ENCODE assay signal across 8 cellular contexts in genomic region chr15:80160570-80161156, GRCh38. TPM values are rescaled to one million over a fixed set of nuclear protein-coding genes. Genes with fewer than 3 reads are reported as not detected.
DNase-seq lines count a peak whose midpoint lies in the region; ATAC-seq, FAIRE-seq and TF ChIP-seq lines count a peak whose summit lies in the region.

No MANE protein-coding gene starts in this region.

- H3K27ac Mint-ChIP-seq in activated CD8-positive, alpha-beta memory T cell treated with anti-CD3 and anti-CD28 coated beads, Interleukin-2, amount 10 ng/mL, durations not matched to agents 7 days and 5 days, result peak overlapping the region; percentile 94

- intact Hi-C loops in colonic mucosa (cut with DNase I) (no loop called here), vagina (cut with DNase I) (no loop called here)

- peak overlapping the region; percentile 99 for H2BK12ac ChIP-seq in mesenchymal stem cell (ENCODE audit: low read length in 2 of 2)

- DNase-seq in activated CD8-positive, alpha-beta memory T cell treated with anti-CD3 and anti-CD28 coated beads, Interleukin-2, amount 10 ng/mL, durations not matched to agents 7 days and 5 days, result peak; percentile 86
- DNase-seq in activated CD8-positive, alpha-beta memory T cell treated with anti-CD3 and anti-CD28 coated beads, Interleukin-2, amount 50 U/mL, for 4 hours, result no peak
- DNase-seq in RCC 7860 (ENCODE audit: low spot score) (peak; percentile 95), colonic mucosa (peak; percentile 45), mesenchymal stem cell (peak; percentile 96), vagina (ENCODE audit: extremely low spot score in 2 of 2) (no peak)
- DNase-seq in activated CD8-positive, alpha-beta memory T cell treated with anti-CD3 and anti-CD28 coated beads for 24 hours, result no peak

- WGBS in mesenchymal stem cell, result 31% methylated on average over 5 of the region's 7 CpGs

- H3K4me1 Mint-ChIP-seq in activated CD8-positive, alpha-beta memory T cell treated with anti-CD3 and anti-CD28 coated beads, Interleukin-2, amount 10 ng/mL, durations not matched to agents 7 days and 5 days, result peaks cover 35% of the 10 kb centered on the region

- H3K36me3 Mint-ChIP-seq in activated CD8-positive, alpha-beta memory T cell treated with anti-CD3 and anti-CD28 coated beads, Interleukin-2, amount 10 ng/mL, durations not matched to agents 7 days and 5 days, result peaks cover 54% of the 10 kb centered on the region

- H3K27me3 Mint-ChIP-seq in activated CD8-positive, alpha-beta memory T cell treated with anti-CD3 and anti-CD28 coated beads, Interleukin-2, amount 10 ng/mL, durations not matched to agents 7 days and 5 days, result no peaks in the 10 kb centered on the region

- no peaks in the 10 kb centered on the region for H3K27me3 ChIP-seq in colonic mucosa
- H3K27me3 ChIP-seq in mesenchymal stem cell (ENCODE audit: control insufficient read depth in 1 of 2, insufficient read depth in 1 of 2, low read length in 2 of 2), result no peaks in the 10 kb centered on the region
- no peaks in the 10 kb centered on the region for H3K27me3 ChIP-seq in vagina

- peak overlapping the region in 1 of 2 experiments; percentile 76 for H3K23ac ChIP-seq in mesenchymal stem cell (ENCODE audit: low read length in 2 of 2)

- CTCF ChIA-PET in activated CD8-positive, alpha-beta memory T cell treated with anti-CD3 and anti-CD28 coated beads, Interleukin-2, amount 10 ng/mL, durations not matched to agents 7 days and 5 days (lab: Charles Lee), result interaction anchor here (0.6 to 1.9 kb wide), 5 partner anchors 9 to 1300 kb away, joined by 3 to 23 read pairs (median 3); no protein-coding TSS in a partner anchor

- H4K91ac ChIP-seq in mesenchymal stem cell (ENCODE audit: low read length), result peak overlapping the region; percentile 94

- no peak overlapping the region for H3K4me3 Mint-ChIP-seq in activated CD8-positive, alpha-beta memory T cell treated with anti-CD3 and anti-CD28 coated beads, Interleukin-2, amount 10 ng/mL, durations not matched to agents 7 days and 5 days

- peak overlapping the region; percentile 89 to 100 for H3K18ac ChIP-seq in mesenchymal stem cell (ENCODE audit: low read depth in 1 of 2, low read length in 2 of 2)

- H3K79me1 ChIP-seq in mesenchymal stem cell (replicated peaks; ENCODE audit: low read length, poor library complexity, severe bottlenecking), result peaks cover 17% of the 10 kb centered on the region

- H2BK15ac ChIP-seq in mesenchymal stem cell (ENCODE audit: low read depth, poor library complexity, severe bottlenecking), result peak overlapping the region; percentile 90

- H3K9ac ChIP-seq in colonic mucosa (ENCODE audit: low read depth in 2 of 2, low read length in 2 of 2), result no peak overlapping the region
- H3K9ac ChIP-seq in mesenchymal stem cell (ENCODE audit: low read length), result peak overlapping the region; percentile 45

- peak; percentile 89 for FAIRE-seq in RCC 7860 (lab: Jason Lieb, UNC)

- H3K36me3 ChIP-seq in colonic mucosa, result no peaks in the 10 kb centered on the region
- H3K36me3 ChIP-seq in mesenchymal stem cell (ENCODE audit: control insufficient read depth in 1 of 2, insufficient read depth in 2 of 2, low read depth in 1 of 2, low read length in 2 of 2), result peaks cover 38 to 52% of the 10 kb centered on the region in 2 experiments
- peaks cover 0 to 16% of the 10 kb centered on the region in 2 donors for H3K36me3 ChIP-seq in vagina

- H2AK5ac ChIP-seq in mesenchymal stem cell (ENCODE audit: low read length, severe bottlenecking), result peak overlapping the region; percentile 71

- no peaks in the 10 kb centered on the region for H3K4me1 ChIP-seq in colonic mucosa
- H3K4me1 ChIP-seq in mesenchymal stem cell (ENCODE audit: control insufficient read depth, insufficient read depth, low read depth, low read length), result peaks cover 15% of the 10 kb centered on the region
- peaks cover 7% of the 10 kb centered on the region for H3K4me1 ChIP-seq in vagina

- peak overlapping the region in 1 of 2 experiments; percentile 93 for H3K14ac ChIP-seq in mesenchymal stem cell (ENCODE audit: low read length in 2 of 2)

- H2BK120ac ChIP-seq in mesenchymal stem cell (ENCODE audit: low read depth, low read length), result peak overlapping the region; percentile 87

- H2AFZ ChIP-seq in mesenchymal stem cell (ENCODE audit: low read depth, low read length), result no peak overlapping the region

- peak overlapping the region; percentile 94 for H4K8ac ChIP-seq in mesenchymal stem cell (ENCODE audit: low read length)

- ATAC-seq in activated CD8-positive, alpha-beta memory T cell treated with anti-CD3 and anti-CD28 coated beads, Interleukin-2, amount 10 ng/mL, durations not matched to agents 7 days and 5 days, result peak; percentile 93
- peak; percentile 49 for ATAC-seq in HG02763 (IDR thresholded peaks at IDR 0.05; ENCODE audit: unreplicated experiment)

- TF ChIP-seq CTCF in colonic mucosa (IDR thresholded peaks at IDR 0.05), result no peak
- no peak for TF ChIP-seq CTCF in vagina (IDR thresholded peaks at IDR 0.05)

- no peaks in the 10 kb centered on the region for H3K9me3 ChIP-seq in colonic mucosa
- H3K9me3 ChIP-seq in mesenchymal stem cell (ENCODE audit: control insufficient read depth, low read length), result no peaks in the 10 kb centered on the region
- H3K9me3 ChIP-seq in vagina, result no peaks in the 10 kb centered on the region

- H3K27ac ChIP-seq in colonic mucosa (no peak overlapping the region), mesenchymal stem cell (ENCODE audit: low read length, poor library complexity, severe bottlenecking) (peak overlapping the region; percentile 73), vagina (peak overlapping the region; percentile 11)

- TF ChIP-seq POLR2A in vagina (IDR thresholded peaks at IDR 0.05), result no peak

- H3K4me3 ChIP-seq in colonic mucosa (no peak overlapping the region), mesenchymal stem cell (ENCODE audit: insufficient read depth in 1 of 2, low read depth in 1 of 2, low read length in 2 of 2) (peak overlapping the region in 1 of 2 experiments; percentile 9), vagina (no peak overlapping the region)

- H3K9me3 Mint-ChIP-seq in activated CD8-positive, alpha-beta memory T cell treated with anti-CD3 and anti-CD28 coated beads, Interleukin-2, amount 10 ng/mL, durations not matched to agents 7 days and 5 days (ENCODE audit: low read depth), result no peaks in the 10 kb centered on the region

- peak overlapping the region; percentile 25 for H2BK5ac ChIP-seq in mesenchymal stem cell (ENCODE audit: low read depth, low read length, poor library complexity, severe bottlenecking)

- H3K4ac ChIP-seq in mesenchymal stem cell (ENCODE audit: low read depth in 1 of 2, low read length in 2 of 2), result peak overlapping the region; percentile 95 to 97

- no peak overlapping the region for H3K4me2 ChIP-seq in mesenchymal stem cell (ENCODE audit: low read length, poor library complexity, severe bottlenecking)

RNA-seq across cellular contexts. Expression of gene FAH, which starts 7.9 kb away (rescaled TPM):
- 10 to 100 TPM; 69.0 to 71.6 TPM for total RNA-seq in activated CD8-positive, alpha-beta memory T cell treated with anti-CD3 and anti-CD28 coated beads, Interleukin-2, amount 10 ng/mL, durations not matched to agents 7 days and 5 days
- 10 to 100 TPM; 16.0 to 39.8 TPM for total RNA-seq in colonic mucosa
- polyA plus RNA-seq in mesenchymal stem cell (2013, experiment 1 of 2), result 41.7 TPM
- polyA plus RNA-seq in mesenchymal stem cell (2013, experiment 2 of 2), result 41.9 TPM
- total RNA-seq in vagina, result 27.3 TPM

Comparison
In these comparisons a context has a peak if more than half of its experiments do, and no peak if none do; other contexts are left out.
1. DNase-seq: peak in activated CD8-positive, alpha-beta memory T cell treated with anti-CD3 and anti-CD28 coated beads, Interleukin-2, amount 10 ng/mL, durations not matched to agents 7 days and 5 days (single experiment), RCC 7860 (single experiment), colonic mucosa (single experiment) and mesenchymal stem cell (single experiment); none in activated CD8-positive, alpha-beta memory T cell treated with anti-CD3 and anti-CD28 coated beads, Interleukin-2, amount 50 U/mL, for 4 hours (single experiment), vagina (0 of 2) and activated CD8-positive, alpha-beta memory T cell treated with anti-CD3 and anti-CD28 coated beads for 24 hours (single experiment).